Comparison of ENCODE assay signal across 8 cellular contexts in genomic region chr6:136249811-136250685, GRCh38.
DNase-seq lines count a peak whose midpoint lies in the region; FAIRE-seq and TF ChIP-seq lines count a peak whose summit lies in the region.

TSS of gene MTFR2 (minus strand) at chr6:136250311. CDS start at chr6:136249099, 1,212 bp downstream.

- H3K9ac ChIP-seq in MM.1S (ENCODE audit: low read length): peak within 1 kb of the TSS; percentile 77

- no peaks in the 10 kb centered on the region for H3K9me2 ChIP-seq in MM.1S (replicated peaks; ENCODE audit: insufficient read depth, low read length)

- peak within 1 kb of the TSS; percentile 94 for H2AFZ ChIP-seq in MM.1S (ENCODE audit: low read length)

- H3K4me2 ChIP-seq in MM.1S (ENCODE audit: low read depth, low read length): peak within 1 kb of the TSS; percentile 89

- FAIRE-seq in G401.6 (lab: Jason Lieb, UNC): peak; percentile 99

- H3K27ac ChIP-seq in MM.1S (ENCODE audit: low read length): peak within 1 kb of the TSS; percentile 40; the same call in 1 of the 2 replicates

- H3K4me3 ChIP-seq in MM.1S (ENCODE audit: low read length): peak within 1 kb of the TSS; percentile 99

- H3K27me3 Mint-ChIP-seq in nephron progenitor cell (ENCODE audit: low read depth, poor library complexity): no peaks in the 10 kb centered on the region
- no peaks in the 10 kb centered on the region for H3K27me3 Mint-ChIP-seq in stimulated activated naive CD8-positive, alpha-beta T cell treated with anti-CD3 and anti-CD28 coated beads, Interleukin-15, Interleukin-2, amounts not matched to agents 100 ng/mL and 50 ng/mL, for 24 hours

- peaks cover 4% of the 10 kb centered on the region for H3K36me3 Mint-ChIP-seq in nephron progenitor cell (ENCODE audit: low read depth)
- H3K36me3 Mint-ChIP-seq in stimulated activated naive CD8-positive, alpha-beta T cell treated with anti-CD3 and anti-CD28 coated beads, Interleukin-15, Interleukin-2, amounts not matched to agents 100 ng/mL and 50 ng/mL, for 24 hours (ENCODE audit: low read depth): peaks cover 46% of the 10 kb centered on the region

- H3K36me3 ChIP-seq in MM.1S (replicated peaks; ENCODE audit: insufficient read depth, low read length): no peaks in the 10 kb centered on the region

- H3K4me3 Mint-ChIP-seq in nephron progenitor cell: peak within 1 kb of the TSS; percentile 93
- H3K4me3 Mint-ChIP-seq in stimulated activated naive CD8-positive, alpha-beta T cell treated with anti-CD3 and anti-CD28 coated beads, Interleukin-15, Interleukin-2, amounts not matched to agents 100 ng/mL and 50 ng/mL, for 24 hours: peak within 1 kb of the TSS; percentile 97

- peaks cover 33% of the 10 kb centered on the region for H3K79me2 ChIP-seq in MM.1S (ENCODE audit: low read length)

- no peaks in the 10 kb centered on the region for H3K27me3 ChIP-seq in MM.1S (replicated peaks; ENCODE audit: insufficient read depth, low read length)

- H3K9me3 ChIP-seq in MM.1S (replicated peaks; ENCODE audit: insufficient read depth, low read length): no peaks in the 10 kb centered on the region

- peaks cover 14% of the 10 kb centered on the region for H3F3A ChIP-seq in MM.1S (ENCODE audit: insufficient read depth, low read length)

- peaks cover 5% of the 10 kb centered on the region; the same call in 1 of the 2 replicates for H3K4me1 ChIP-seq in MM.1S (ENCODE audit: low read length)

- no peak for TF ChIP-seq CTCF in MM.1S (IDR thresholded peaks at IDR 0.05; ENCODE audit: low read length)
- no peak for TF ChIP-seq CTCF in nephron progenitor cell (IDR thresholded peaks at IDR 0.05)

- H4K20me1 ChIP-seq in MM.1S (ENCODE audit: insufficient read depth, low read length): no peaks in the 10 kb centered on the region

- peaks cover 31% of the 10 kb centered on the region for H3K4me1 Mint-ChIP-seq in nephron progenitor cell
- H3K4me1 Mint-ChIP-seq in stimulated activated naive CD8-positive, alpha-beta T cell treated with anti-CD3 and anti-CD28 coated beads, Interleukin-15, Interleukin-2, amounts not matched to agents 100 ng/mL and 50 ng/mL, for 24 hours (ENCODE audit: low read depth): peaks cover 43% of the 10 kb centered on the region

- no peaks in the 10 kb centered on the region for H3K9me3 Mint-ChIP-seq in nephron progenitor cell
- no peaks in the 10 kb centered on the region for H3K9me3 Mint-ChIP-seq in stimulated activated naive CD8-positive, alpha-beta T cell treated with anti-CD3 and anti-CD28 coated beads, Interleukin-15, Interleukin-2, amounts not matched to agents 100 ng/mL and 50 ng/mL, for 24 hours

- peak within 1 kb of the TSS; percentile 62 for H3K27ac Mint-ChIP-seq in nephron progenitor cell
- peak within 1 kb of the TSS; percentile 91 for H3K27ac Mint-ChIP-seq in stimulated activated naive CD8-positive, alpha-beta T cell treated with anti-CD3 and anti-CD28 coated beads, Interleukin-15, Interleukin-2, amounts not matched to agents 100 ng/mL and 50 ng/mL, for 24 hours

- peak; percentile 99 for DNase-seq in HCEC 1CT
- peak; percentile 99 for DNase-seq in MM.1S
- DNase-seq in SHP77 treated with DMSO at 0.1 percent for 48 hours (lab: John Stamatoyannopoulos, UW): peak; percentile 98
- DNase-seq in activated effector memory CD4-positive, alpha-beta T cell treated with Interleukin-2 at 50 U/mL for 16 hours: peak; percentile 88
- DNase-seq in fibroblast of the conjunctiva (ENCODE audit: low read depth): peak; percentile 99
- DNase-seq in nephron progenitor cell: peak; percentile 88

Comparison
In these comparisons a context has a peak if more than half of its experiments do, and no peak if none do; other contexts are left out.
1. Peak in every context shown above with its lines: DNase-seq, H3K4me3 ChIP-seq and H3K27ac ChIP-seq.